Comparison of ENCODE assay signal across 9 cellular contexts in genomic region chr5:14156611-14157493, GRCh38. TPM values are rescaled to one million over a fixed set of nuclear protein-coding genes. Genes with fewer than 3 reads are reported as not detected.
DNase-seq lines count a peak whose midpoint lies in the region; ATAC-seq and TF ChIP-seq lines count a peak whose summit lies in the region.
"Had no signal": no experiment of that assay in that cellular context is flagged by ENCODE, and none has a peak within 500 bp of the region (broad histone marks: within the 10 kb centered on the region; RNA-seq: fewer than 3 reads in every experiment).

No MANE protein-coding gene starts in this region.

- DNase-seq in BJ (ENCODE audit: low read depth) (peak; percentile 85), Peyer's patch (no peak), fibroblast of villous mesenchyme (ENCODE audit: low read depth) (peak; percentile 97), dorsolateral prefrontal cortex (no peak)
- DNase-seq in stimulated activated naive B cell treated with anti-CD40 and anti-IgM and Interleukin-4, amounts not matched to agents 10 μg/mL and 1 μg/mL and 100 μg/mL, for 72 hours, result no peak
- DNase-seq in CD8-positive, alpha-beta memory T cell, result no peak

- H3K4me1 ChIP-seq in Peyer's patch, result peaks cover 0 to 56% (median 14%) of the 10 kb centered on the region in 4 donors
- H3K4me1 ChIP-seq in CD8-positive, alpha-beta memory T cell (ENCODE audit: insufficient read depth, low read length), result no peaks in the 10 kb centered on the region

- intact Hi-C loops in dorsolateral prefrontal cortex (cut with DNase I), result no loop called here

- peak; percentile 62 for ATAC-seq in GM19452 (IDR thresholded peaks at IDR 0.05; ENCODE audit: unreplicated experiment)
- ATAC-seq in HG03439 (IDR thresholded peaks at IDR 0.05; ENCODE audit: unreplicated experiment), result peak; percentile 64
- ATAC-seq in stimulated activated naive B cell treated with anti-CD40 and anti-IgM and Interleukin-4, amounts not matched to agents 10 μg/mL and 1 μg/mL and 100 μg/mL, for 72 hours (replicated peaks), result peak; percentile 66 to 74

- H3K27me3 Mint-ChIP-seq in stimulated activated naive B cell treated with anti-CD40 and anti-IgM and Interleukin-4, amounts not matched to agents 10 μg/mL and 1 μg/mL and 100 μg/mL, for 72 hours, result no peaks in the 10 kb centered on the region
- peaks cover 10 to 24% of the 10 kb centered on the region in 2 donors for H3K27me3 Mint-ChIP-seq in CD8-positive, alpha-beta memory T cell

- no peak for TF ChIP-seq POLR2A in Peyer's patch (IDR thresholded peaks at IDR 0.05)

- no peak overlapping the region for H3K4me3 Mint-ChIP-seq in stimulated activated naive B cell treated with anti-CD40 and anti-IgM and Interleukin-4, amounts not matched to agents 10 μg/mL and 1 μg/mL and 100 μg/mL, for 72 hours
- H3K4me3 Mint-ChIP-seq in CD8-positive, alpha-beta memory T cell, result no peak overlapping the region
- H3K4me3 Mint-ChIP-seq: neural crest cell had no signal

- H3K27me3 ChIP-seq in BJ (ENCODE audit: control insufficient read depth, insufficient read depth, low read length) (no peaks in the 10 kb centered on the region), Peyer's patch (no peaks in the 10 kb centered on the region), dorsolateral prefrontal cortex (no peaks in the 10 kb centered on the region)
- no peaks in the 10 kb centered on the region for H3K27me3 ChIP-seq in CD8-positive, alpha-beta memory T cell (ENCODE audit: insufficient read depth, low read length, poor library complexity, severe bottlenecking)

- H3K36me3 ChIP-seq in BJ (ENCODE audit: control insufficient read depth, insufficient read depth, low read length) (no peaks in the 10 kb centered on the region), Peyer's patch (no peaks in the 10 kb centered on the region)
- no peaks in the 10 kb centered on the region for H3K36me3 ChIP-seq in CD8-positive, alpha-beta memory T cell (ENCODE audit: insufficient read depth, low read length)

- peaks cover 6 to 15% of the 10 kb centered on the region in 2 donors for H3K36me3 Mint-ChIP-seq in stimulated activated naive B cell treated with anti-CD40 and anti-IgM and Interleukin-4, amounts not matched to agents 10 μg/mL and 1 μg/mL and 100 μg/mL, for 72 hours
- H3K36me3 Mint-ChIP-seq in CD8-positive, alpha-beta memory T cell, result no peaks in the 10 kb centered on the region

- no peaks in the 10 kb centered on the region for H3K9me3 ChIP-seq in Peyer's patch
- no peaks in the 10 kb centered on the region for H3K9me3 ChIP-seq in CD8-positive, alpha-beta memory T cell (ENCODE audit: low read length)

- CTCF ChIA-PET in BJ (lab: Yijun Ruan, JAX), result interaction anchor here (0.6 to 1.8 kb wide), 3 partner anchors 11 to 117 kb away, joined by 3 to 6 read pairs (median 3); no protein-coding TSS in a partner anchor
- CTCF ChIA-PET in CD8-positive, alpha-beta memory T cell (lab: Charles Lee), result no interaction called here

- H3K4me3 ChIP-seq in BJ (ENCODE audit: low read depth, low read length) (peak overlapping the region; percentile 16), Peyer's patch (peak overlapping the region in 1 of 4 donors; percentile 17), fibroblast of villous mesenchyme (ENCODE audit: low read depth, low read length) (peak overlapping the region; percentile 57), dorsolateral prefrontal cortex (peak overlapping the region in 9 of 59 donors; percentile 1 to 29 (median 11))
- H3K4me3 ChIP-seq in CD8-positive, alpha-beta memory T cell (ENCODE audit: low read length), result no peak overlapping the region

- H3K27ac ChIP-seq in Peyer's patch, result peak overlapping the region; percentile 47 to 76 (median 58)
- H3K27ac ChIP-seq in dorsolateral prefrontal cortex, result peak overlapping the region in 13 of 59 donors; percentile 17 to 81 (median 44)
- H3K27ac ChIP-seq in CD8-positive, alpha-beta memory T cell (ENCODE audit: low read depth, low read length), result no peak overlapping the region

- H3K27ac Mint-ChIP-seq in stimulated activated naive B cell treated with anti-CD40 and anti-IgM and Interleukin-4, amounts not matched to agents 10 μg/mL and 1 μg/mL and 100 μg/mL, for 72 hours, result no peak overlapping the region
- H3K27ac Mint-ChIP-seq in CD8-positive, alpha-beta memory T cell, result no peak overlapping the region

- H3K9me3 Mint-ChIP-seq in stimulated activated naive B cell treated with anti-CD40 and anti-IgM and Interleukin-4, amounts not matched to agents 10 μg/mL and 1 μg/mL and 100 μg/mL, for 72 hours, result no peaks in the 10 kb centered on the region
- H3K9me3 Mint-ChIP-seq in CD8-positive, alpha-beta memory T cell, result peaks cover 0 to 4% (median 0%) of the 10 kb centered on the region in 5 donors
- H3K9me3 Mint-ChIP-seq: neural crest cell had no signal

- TF ChIP-seq CTCF in BJ (IDR thresholded peaks at IDR 0.05; ENCODE audit: insufficient read depth, low read depth, low read length) (no peak), Peyer's patch (IDR thresholded peaks at IDR 0.05) (no peak), fibroblast of villous mesenchyme (IDR thresholded peaks at IDR 0.05; ENCODE audit: insufficient read depth, low read depth, low read length) (no peak), dorsolateral prefrontal cortex (IDR thresholded peaks at IDR 0.05 in 54 of 56, conservative IDR thresholded peaks at IDR 0.05 in 2 of 56; ENCODE audit: low read depth in 1 of 56, partially characterized antibody in 56 of 56) (no peak)

- H3K4me1 Mint-ChIP-seq in stimulated activated naive B cell treated with anti-CD40 and anti-IgM and Interleukin-4, amounts not matched to agents 10 μg/mL and 1 μg/mL and 100 μg/mL, for 72 hours, result peaks cover 31 to 44% of the 10 kb centered on the region in 2 donors
- no peaks in the 10 kb centered on the region for H3K4me1 Mint-ChIP-seq in CD8-positive, alpha-beta memory T cell

- POLR2A ChIA-PET in BJ (lab: Charles Lee), result interaction anchor here (0.9 to 1.4 kb wide), 5 partner anchors 11 to 114 kb away, joined by 3 to 6 read pairs (median 3); no protein-coding TSS in a partner anchor
- POLR2A ChIA-PET in CD8-positive, alpha-beta memory T cell (lab: Charles Lee), result no interaction called here

RNA-seq across cellular contexts. Expression of gene TRIO, which starts 13.7 kb away (rescaled TPM):
- 124 and 176 TPM in 2 replicates for polyA plus RNA-seq in BJ (2011; rRNA removed)
- 522 and 534 TPM in 2 replicates for polyA minus RNA-seq in BJ (2011; rRNA and poly(A)+ RNA removed)
- total RNA-seq in Peyer's patch, result 100 to 1,000 TPM; 171 to 456 (median 340) TPM
- 366 and 410 TPM in 2 replicates for total RNA-seq in fibroblast of villous mesenchyme
- 100 to 1,000 TPM; 171 to 414 (median 292) TPM for total RNA-seq in dorsolateral prefrontal cortex
- 1 to 10 TPM; 4.2 to 4.4 TPM for total RNA-seq in CD8-positive, alpha-beta memory T cell
- polyA plus RNA-seq in CD8-positive, alpha-beta memory T cell, result 0.89 TPM

Comparison
In these comparisons a context has a peak if more than half of its experiments do, and no peak if none do; other contexts are left out.
1. DNase-seq: peak in BJ (single experiment) and fibroblast of villous mesenchyme (single experiment); none in Peyer's patch (0 of 3), stimulated activated naive B cell treated with anti-CD40 and anti-IgM and Interleukin-4, amounts not matched to agents 10 μg/mL and 1 μg/mL and 100 μg/mL, for 72 hours (single experiment), dorsolateral prefrontal cortex (0 of 10) and CD8-positive, alpha-beta memory T cell (0 of 5).
2. RNA of gene TRIO, which starts 13.7 kb away (total RNA-seq): 366 to 410 TPM in fibroblast of villous mesenchyme, 171 to 456 TPM in Peyer's patch and 171 to 414 TPM in dorsolateral prefrontal cortex; 4.2 to 4.4 TPM in CD8-positive, alpha-beta memory T cell; every median in the first group is over 10 times any median in the second.
3. Peak in every context shown above with its lines, with median percentiles within 50 percentile points of each other: ATAC-seq.